8 cellular contexts compared by ENCODE assay signal in genomic region chr2:44778221-44778654, GRCh38.
DNase-seq lines count a peak whose midpoint lies in the region; ATAC-seq and TF ChIP-seq lines count a peak whose summit lies in the region.

No MANE protein-coding gene starts in this region.

- H3K27me3 Mint-ChIP-seq in activated CD8-positive, alpha-beta T cell treated with anti-CD3 and anti-CD28 coated beads for 36 hours: no peaks in the 10 kb centered on the region

- no peak overlapping the region for H3K4me3 Mint-ChIP-seq in activated CD8-positive, alpha-beta T cell treated with anti-CD3 and anti-CD28 coated beads for 36 hours

- no peak overlapping the region for H3K27ac Mint-ChIP-seq in activated CD8-positive, alpha-beta T cell treated with anti-CD3 and anti-CD28 coated beads for 36 hours

- H3K9me3 ChIP-seq in SK-N-MC (ENCODE audit: low read depth, low read length): no peaks in the 10 kb centered on the region
- H3K9me3 ChIP-seq in spleen: peaks cover 0 to 19% (median 0%) of the 10 kb centered on the region in 8 donors

- peaks cover 10% of the 10 kb centered on the region for H3K4me1 Mint-ChIP-seq in activated CD8-positive, alpha-beta T cell treated with anti-CD3 and anti-CD28 coated beads for 36 hours (ENCODE audit: low read depth)

- H3K9ac ChIP-seq in SK-N-MC (ENCODE audit: insufficient read length): no peak overlapping the region

- H3K4me3 ChIP-seq in SK-N-MC: peak overlapping the region; percentile 62
- peak overlapping the region in 4 of 8 donors; percentile 8 to 56 (median 18) for H3K4me3 ChIP-seq in spleen

- ATAC-seq in HG03039 (IDR thresholded peaks at IDR 0.05; ENCODE audit: unreplicated experiment): peak; percentile 32
- no peak for ATAC-seq in activated CD8-positive, alpha-beta T cell treated with anti-CD3 and anti-CD28 coated beads for 36 hours

- H3K36me3 ChIP-seq in SK-N-MC (ENCODE audit: insufficient read depth, low read length) (no peaks in the 10 kb centered on the region), spleen (no peaks in the 10 kb centered on the region)

- H3K4me1 ChIP-seq in spleen: peaks cover 0 to 24% (median 13%) of the 10 kb centered on the region in 6 donors

- peak in 1 of 11 experiments; percentile 7 for TF ChIP-seq CTCF in spleen (IDR thresholded peaks at IDR 0.05 in 8 of 11, conservative IDR thresholded peaks at IDR 0.05 in 3 of 11)
- no peak for TF ChIP-seq CTCF in activated CD8-positive, alpha-beta T cell treated with anti-CD3 and anti-CD28 coated beads for 36 hours (IDR thresholded peaks at IDR 0.05)

- 13 to 29% (median 20%) methylated on average over 11 to 13 of the region's 13 CpGs for WGBS in spleen, 5 donors

- DNase-seq in NCI-H2107 treated with DMSO at 0.1 percent for 48 hours (lab: John Stamatoyannopoulos, UW; ENCODE audit: unreplicated experiment): peak; percentile 43
- no peak for DNase-seq in NCI-H2107 (lab: John Stamatoyannopoulos, UW)
- DNase-seq in SK-N-MC (ENCODE audit: low read depth, low spot score): no peak
- DNase-seq in spleen: peak; percentile 75
- no peak for DNase-seq in HPDE6-E6E7 (ENCODE audit: extremely low spot score)
- DNase-seq in activated CD8-positive, alpha-beta T cell treated with anti-CD3 and anti-CD28 coated beads for 36 hours: no peak
- DNase-seq in HCEC 1CT: no peak

- CTCF ChIA-PET in activated CD8-positive, alpha-beta T cell treated with anti-CD3 and anti-CD28 coated beads for 36 hours (lab: Charles Lee): interaction anchor here (1.1 to 1.5 kb wide), 2 partner anchors 298 to 386 kb away, joined by 3 read pairs; no protein-coding TSS in a partner anchor

- POLR2A ChIA-PET in activated CD8-positive, alpha-beta T cell treated with anti-CD3 and anti-CD28 coated beads for 36 hours (lab: Charles Lee): no interaction called here

- intact Hi-C loops in spleen (cut with DNase I; ENCODE audit: low total_unique reads): no loop called here
- intact Hi-C loops in activated CD8-positive, alpha-beta T cell treated with anti-CD3 and anti-CD28 coated beads for 36 hours (cut with micrococcal nuclease): no loop called here

- H3K27me3 ChIP-seq in spleen (replicated peaks in 1 of 7): peaks cover 0 to 5% (median 0%) of the 10 kb centered on the region in 7 donors

- no peak for TF ChIP-seq POLR2A in spleen (IDR thresholded peaks at IDR 0.05)

- peaks cover 9% of the 10 kb centered on the region for H3K36me3 Mint-ChIP-seq in activated CD8-positive, alpha-beta T cell treated with anti-CD3 and anti-CD28 coated beads for 36 hours (ENCODE audit: low read depth)

- no peaks in the 10 kb centered on the region for H3K9me3 Mint-ChIP-seq in activated CD8-positive, alpha-beta T cell treated with anti-CD3 and anti-CD28 coated beads for 36 hours

- H3K27ac ChIP-seq in SK-N-MC (no peak overlapping the region), spleen (peak overlapping the region in 4 of 8 donors; percentile 20 to 63 (median 44))

Comparison
In these comparisons a context has a peak if more than half of its experiments do, and no peak if none do; other contexts are left out.
1. DNase-seq: peak in NCI-H2107 treated with DMSO at 0.1 percent for 48 hours (single experiment) and spleen (single experiment); none in NCI-H2107 (single experiment), SK-N-MC (single experiment), HPDE6-E6E7 (single experiment), activated CD8-positive, alpha-beta T cell treated with anti-CD3 and anti-CD28 coated beads for 36 hours (single experiment) and HCEC 1CT (single experiment).